In the genomic region with DNA sequence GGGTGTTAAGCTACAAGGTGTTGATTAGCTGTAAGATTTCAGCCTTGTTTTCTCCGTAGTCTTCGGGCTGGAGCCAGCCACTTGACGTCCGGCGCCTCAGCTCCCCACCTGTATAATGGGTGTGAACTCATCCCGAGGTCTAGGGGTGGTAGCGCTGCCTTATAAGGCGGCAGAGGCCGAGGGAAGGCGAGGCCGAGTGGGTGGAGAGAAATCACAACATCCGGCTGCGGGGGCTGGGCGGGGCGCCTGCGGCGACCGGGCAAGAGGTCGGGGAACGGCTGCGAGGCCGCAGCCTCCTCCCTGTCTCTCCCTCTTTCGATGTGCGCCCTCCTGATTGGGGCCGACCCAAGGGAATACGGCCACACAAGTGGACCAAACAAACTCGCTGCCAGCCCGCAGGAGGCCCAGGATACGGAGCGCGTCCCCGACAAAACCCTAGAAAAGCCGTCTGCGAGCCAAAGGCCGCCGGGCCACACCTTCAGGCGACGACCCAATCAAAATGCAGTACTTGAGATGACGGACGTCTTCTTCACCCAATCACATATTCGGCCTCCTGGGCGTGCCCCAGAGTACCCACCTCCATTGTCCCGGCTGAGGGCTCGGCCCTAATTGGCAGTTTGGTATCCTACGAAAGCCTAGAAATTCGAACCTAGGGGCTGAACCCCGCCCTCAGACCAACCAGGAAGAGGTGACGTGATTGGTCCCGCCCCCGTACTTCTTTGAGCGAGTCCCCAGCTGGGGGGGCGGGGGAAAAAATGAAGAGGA, we compare ENCODE assay signal across 8 cellular contexts. TPM values are rescaled to one million over a fixed set of nuclear protein-coding genes. Genes with fewer than 3 reads are reported as not detected.
DNase-seq lines count a peak whose midpoint lies in the region; ATAC-seq and TF ChIP-seq lines count a peak whose summit lies in the region.

No MANE protein-coding gene starts in this region.

- TF ChIP-seq CTCF in BJ (IDR thresholded peaks at IDR 0.05; ENCODE audit: insufficient read depth, low read depth, low read length) (no peak), kidney epithelial cell (IDR thresholded peaks at IDR 0.05; ENCODE audit: insufficient read depth, low read length, poor library complexity, severe bottlenecking) (no peak)

- H3K27me3 ChIP-seq in BJ (ENCODE audit: control insufficient read depth, insufficient read depth, low read length) = no peaks in the 10 kb centered on the region
- no peaks in the 10 kb centered on the region for H3K27me3 ChIP-seq in kidney epithelial cell (ENCODE audit: control insufficient read depth, insufficient read depth, low read length)

- H3K36me3 ChIP-seq in BJ (ENCODE audit: control insufficient read depth, insufficient read depth, low read length) (0 out of 2 replicates have a peak, but pooled peaks cover 2% of the 10 kb centered on the region), kidney epithelial cell (ENCODE audit: control insufficient read depth, insufficient read depth, low read length) (peaks cover 1% of the 10 kb centered on the region)

- peak overlapping the region; percentile 97 for H3K27ac ChIP-seq in cingulate gyrus (ENCODE audit: low read depth, low read length)

- ATAC-seq in HG03457 (IDR thresholded peaks at IDR 0.05; ENCODE audit: unreplicated experiment) = peak; percentile 68

- H3K4me3 ChIP-seq in BJ (ENCODE audit: low read depth, low read length) (peak overlapping the region; percentile 49), kidney epithelial cell (ENCODE audit: low read depth, low read length) (peak overlapping the region; percentile 55)

- DNase-seq in BJ (ENCODE audit: low read depth) = peak; percentile 100
- peak; percentile 93 for DNase-seq in GM19240 (ENCODE audit: insufficient read length, low spot score)
- peak; percentile 100 for DNase-seq in NCI-H524 (lab: John Stamatoyannopoulos, UW)
- peak; percentile 100 for DNase-seq in activated CD4-positive, alpha-beta T cell treated with anti-CD3 and anti-CD28 coated beads for 4 hours
- peak; percentile 99 for DNase-seq in kidney epithelial cell (ENCODE audit: low read depth)
- peak; percentile 100 for DNase-seq in stimulated activated CD4-positive, alpha-beta T cell treated with anti-CD3 and anti-CD28 coated beads, Interleukin-15, amount 100 ng/mL, for 24 hours

- CTCF ChIA-PET in BJ (lab: Yijun Ruan, JAX) = interaction anchor here (0.6 to 6.2 kb wide), 6 partner anchors 23 to 116 kb away, joined by 3 to 48 read pairs (median 3); no protein-coding TSS in a partner anchor

- POLR2A ChIA-PET in BJ (lab: Charles Lee) = interaction anchor here (0.5 to 1.5 kb wide), 4 partner anchors 21 to 150 kb away, joined by 3 to 13 read pairs (median 3); no protein-coding TSS in a partner anchor

RNA-seq across cellular contexts. Expression of a gene that starts 0.5 kb away (rescaled TPM):
- polyA plus RNA-seq in BJ (2011; rRNA removed) = 24.0 and 37.7 TPM in 2 replicates
- polyA minus RNA-seq in BJ (2011; rRNA and poly(A)+ RNA removed) = 17.7 and 20.2 TPM in 2 replicates
- 34.9 and 46.4 TPM in 2 replicates for total RNA-seq in kidney epithelial cell

RNA-seq across cellular contexts. Expression of a gene that starts 16.6 kb away (rescaled TPM):
- 0.67 and 0.69 TPM in 2 replicates for polyA plus RNA-seq in BJ (2011; rRNA removed)
- not detected in 2 replicates for polyA minus RNA-seq in BJ (2011; rRNA and poly(A)+ RNA removed)
- 4.0 and 5.1 TPM in 2 replicates for total RNA-seq in kidney epithelial cell

RNA-seq across cellular contexts. Expression of a gene that starts 20.6 kb away (rescaled TPM):
- polyA plus RNA-seq in BJ (2011; rRNA removed) = 1.6 TPM in 2 replicates
- polyA minus RNA-seq in BJ (2011; rRNA and poly(A)+ RNA removed) = 0.24 and 0.26 TPM in 2 replicates
- total RNA-seq in kidney epithelial cell = 5.8 and 10.3 TPM in 2 replicates

RNA-seq across cellular contexts. Expression of a gene that starts 25.5 kb away (rescaled TPM):
- not detected in 2 replicates for polyA plus RNA-seq in BJ (2011; rRNA removed)
- polyA minus RNA-seq in BJ (2011; rRNA and poly(A)+ RNA removed) = not detected in 2 replicates
- total RNA-seq in kidney epithelial cell = not detected in 2 replicates

RNA-seq across cellular contexts. Expression of a gene that starts 41.7 kb away (rescaled TPM):
- polyA plus RNA-seq in BJ (2011; rRNA removed) = not detected in 2 replicates
- not detected in 2 replicates for polyA minus RNA-seq in BJ (2011; rRNA and poly(A)+ RNA removed)
- total RNA-seq in kidney epithelial cell = not detected in 2 replicates

Comparison
In these comparisons a context has a peak if more than half of its experiments do, and no peak if none do; other contexts are left out.
1. Peak in every context shown above with its lines: DNase-seq, ATAC-seq, H3K4me3 ChIP-seq and H3K27ac ChIP-seq.